12 cellular contexts compared by ENCODE assay signal in genomic region chr1:1796466-1796865, GRCh38. TPM values are rescaled to one million over a fixed set of nuclear protein-coding genes. Genes with fewer than 3 reads are reported as not detected.
DNase-seq lines count a peak whose midpoint lies in the region; ATAC-seq and TF ChIP-seq lines count a peak whose summit lies in the region.
"Had no signal": no experiment of that assay in that cellular context is flagged by ENCODE, and none has a peak within 500 bp of the region (broad histone marks: within the 10 kb centered on the region; RNA-seq: fewer than 3 reads in every experiment).

No MANE protein-coding gene starts in this region.

- H3K27me3 Mint-ChIP-seq in CD8-positive, alpha-beta memory T cell: peaks cover 0 to 2% of the 10 kb centered on the region in 2 donors
- no peaks in the 10 kb centered on the region for H3K27me3 Mint-ChIP-seq in naive thymus-derived CD4-positive, alpha-beta T cell
- H3K27me3 Mint-ChIP-seq: brain had no signal

- H3K4me1 ChIP-seq in CD8-positive, alpha-beta memory T cell (ENCODE audit: insufficient read depth, low read length): no peaks in the 10 kb centered on the region
- no peaks in the 10 kb centered on the region for H3K4me1 ChIP-seq in naive thymus-derived CD4-positive, alpha-beta T cell (ENCODE audit: control insufficient read depth in 2 of 2, insufficient read depth in 2 of 2, low read length in 2 of 2)

- H3K4me1 Mint-ChIP-seq in CD8-positive, alpha-beta memory T cell: peaks cover 18 to 33% (median 22%) of the 10 kb centered on the region in 3 donors
- H3K4me1 Mint-ChIP-seq in naive thymus-derived CD4-positive, alpha-beta T cell: peaks cover 8 to 27% (median 11%) of the 10 kb centered on the region in 7 donors

- TF ChIP-seq RAD21 in Ishikawa (IDR thresholded peaks at IDR 0.05; ENCODE audit: low read depth): peak; percentile 22; the same call in 1 of the 2 replicates

- intact Hi-C loops in naive thymus-derived CD4-positive, alpha-beta T cell (cut with micrococcal nuclease): loop anchor here in 1 of 2 donors (2.0 kb wide), 1 partner anchor 18 kb away; the partner anchor contains the start of gene NADK

- peak; percentile 55 for TF ChIP-seq CTCF in brain microvascular endothelial cell (IDR thresholded peaks at IDR 0.05; ENCODE audit: low read depth, low read length, missing control alignments)

- H3K36me3 ChIP-seq in CD8-positive, alpha-beta memory T cell (ENCODE audit: insufficient read depth, low read length): peaks cover 40% of the 10 kb centered on the region
- peaks cover 68% of the 10 kb centered on the region for H3K36me3 ChIP-seq in brain microvascular endothelial cell (replicated peaks)
- peaks cover 3 to 88% (median 14%) of the 10 kb centered on the region in 3 experiments for H3K36me3 ChIP-seq in naive thymus-derived CD4-positive, alpha-beta T cell (ENCODE audit: control insufficient read depth in 2 of 3, insufficient read depth in 3 of 3, low read length in 3 of 3)

- peak; percentile 51 for ATAC-seq in naive thymus-derived CD4-positive, alpha-beta T cell
- ATAC-seq in GM18858 (IDR thresholded peaks at IDR 0.05; ENCODE audit: unreplicated experiment): no peak

- in situ Hi-C loops in brain microvascular endothelial cell (cut with HindIII; ENCODE audit: low pct_ligation_motif_present, low sequenced_read_pairs): no loop called here

- CTCF ChIA-PET in CD8-positive, alpha-beta memory T cell (lab: Charles Lee): interaction anchor here (1.0 kb wide), 1 partner anchor 17 kb away, joined by 3 read pairs; no protein-coding TSS in a partner anchor
- CTCF ChIA-PET in naive thymus-derived CD4-positive, alpha-beta T cell (lab: Charles Lee): no interaction called here

- no peaks in the 10 kb centered on the region for H3K9me3 ChIP-seq in CD8-positive, alpha-beta memory T cell (ENCODE audit: low read length)
- H3K9me3 ChIP-seq in naive thymus-derived CD4-positive, alpha-beta T cell (ENCODE audit: control insufficient read depth in 2 of 3, low read length in 3 of 3): no peaks in the 10 kb centered on the region

- no peak overlapping the region for H3K4me3 Mint-ChIP-seq in CD8-positive, alpha-beta memory T cell
- H3K4me3 Mint-ChIP-seq in naive thymus-derived CD4-positive, alpha-beta T cell: no peak overlapping the region
- H3K4me3 Mint-ChIP-seq: brain had no signal

- TF ChIP-seq EP300 in Ishikawa (IDR thresholded peaks at IDR 0.05; ENCODE audit: borderline replicate concordance): no peak

- H3K27ac ChIP-seq in CD8-positive, alpha-beta memory T cell (ENCODE audit: low read depth, low read length): no peak overlapping the region
- no peak overlapping the region for H3K27ac ChIP-seq in brain microvascular endothelial cell
- H3K27ac ChIP-seq in naive thymus-derived CD4-positive, alpha-beta T cell (ENCODE audit: low read depth, low read length): no peak overlapping the region

- no peak overlapping the region for H3K4me3 ChIP-seq in CD8-positive, alpha-beta memory T cell (ENCODE audit: low read length)
- no peak overlapping the region for H3K4me3 ChIP-seq in brain microvascular endothelial cell (ENCODE audit: low read depth, low read length)
- H3K4me3 ChIP-seq in naive thymus-derived CD4-positive, alpha-beta T cell (ENCODE audit: low read length): no peak overlapping the region

- peaks cover 0 to 84% (median 11%) of the 10 kb centered on the region in 3 donors for H3K36me3 Mint-ChIP-seq in CD8-positive, alpha-beta memory T cell
- peaks cover 0 to 41% (median 10%) of the 10 kb centered on the region in 5 donors for H3K36me3 Mint-ChIP-seq in naive thymus-derived CD4-positive, alpha-beta T cell

- POLR2A ChIA-PET in CD8-positive, alpha-beta memory T cell (lab: Charles Lee): no interaction called here
- POLR2A ChIA-PET in naive thymus-derived CD4-positive, alpha-beta T cell (lab: Charles Lee): no interaction called here

- no peaks in the 10 kb centered on the region for H3K27me3 ChIP-seq in CD8-positive, alpha-beta memory T cell (ENCODE audit: insufficient read depth, low read length, poor library complexity, severe bottlenecking)
- no peaks in the 10 kb centered on the region for H3K27me3 ChIP-seq in brain microvascular endothelial cell (replicated peaks)
- no peaks in the 10 kb centered on the region for H3K27me3 ChIP-seq in naive thymus-derived CD4-positive, alpha-beta T cell (ENCODE audit: control insufficient read depth in 2 of 2, insufficient read depth in 2 of 2, low read length in 2 of 2)

- DNase-seq in CD8-positive, alpha-beta memory T cell: peak in 2 of 5 donors; percentile 5 to 36
- DNase-seq in brain microvascular endothelial cell: no peak
- peak in 3 of 9 donors; percentile 27 to 40 (median 27) for DNase-seq in naive thymus-derived CD4-positive, alpha-beta T cell
- DNase-seq in amygdala (lab: John Stamatoyannopoulos, UW): no peak
- DNase-seq in OCI-M2 (lab: John Stamatoyannopoulos, UW; ENCODE audit: unreplicated experiment): no peak
- DNase-seq in NCI-H1694 (lab: John Stamatoyannopoulos, UW): no peak
- DNase-seq: activated CD4-positive, alpha-beta T cell treated with anti-CD3 and anti-CD28 coated beads, Interleukin-2, amount 50 U/mL, for 4 hours; MV-4-11; stimulated activated CD4-positive, alpha-beta T cell treated with anti-CD3 and anti-CD28 coated beads, Interleukin-4, amount 100 ng/mL, for 1 hour had no signal

- H3K27ac Mint-ChIP-seq in CD8-positive, alpha-beta memory T cell: peak overlapping the region in 6 of 8 donors; percentile 14 to 62 (median 38)
- peak overlapping the region in 7 of 9 donors; percentile 18 to 81 (median 58) for H3K27ac Mint-ChIP-seq in naive thymus-derived CD4-positive, alpha-beta T cell

- H3K9me3 Mint-ChIP-seq in CD8-positive, alpha-beta memory T cell: no peaks in the 10 kb centered on the region
- H3K9me3 Mint-ChIP-seq in naive thymus-derived CD4-positive, alpha-beta T cell: peaks cover 0 to 4% (median 0%) of the 10 kb centered on the region in 11 donors
- H3K9me3 Mint-ChIP-seq: brain had no signal

TF ChIP-seq in Ishikawa, 13 proteins besides CTCF, POLR2A, EP300 and RAD21:
- no peak for TF ChIP-seq TAF1 (IDR thresholded peaks at IDR 0.05; ENCODE audit: low read depth)
- TF ChIP-seq, protein P1, sequence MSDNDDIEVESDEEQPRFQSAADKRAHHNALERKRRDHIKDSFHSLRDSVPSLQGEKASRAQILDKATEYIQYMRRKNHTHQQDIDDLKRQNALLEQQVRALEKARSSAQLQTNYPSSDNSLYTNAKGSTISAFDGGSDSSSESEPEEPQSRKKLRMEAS (IDR thresholded peaks at IDR 0.05): no peak
- TF ChIP-seq CREB1 (IDR thresholded peaks at IDR 0.05; ENCODE audit: low read depth): no peak
- no peak for TF ChIP-seq REST (IDR thresholded peaks at IDR 0.05; ENCODE audit: low read depth)
TF ChIP-seq in Ishikawa: peak in this region for 0.

RNA-seq across cellular contexts. Expression of gene NADK, which starts 18.2 kb away (rescaled TPM):
- total RNA-seq in CD8-positive, alpha-beta memory T cell: 10 to 100 TPM; 75.4 to 77.0 TPM
- 29.9 TPM for polyA plus RNA-seq in CD8-positive, alpha-beta memory T cell
- total RNA-seq in naive thymus-derived CD4-positive, alpha-beta T cell: 100 to 1,000 TPM in 1 of 5 experiments, 10 to 100 TPM in 4; 45.2 to 115 (median 50.3) TPM
- polyA plus RNA-seq in naive thymus-derived CD4-positive, alpha-beta T cell: 10 to 100 TPM; 14.7 to 24.0 TPM
